Comparison of ENCODE assay signal across 20 cellular contexts in the genomic region with DNA sequence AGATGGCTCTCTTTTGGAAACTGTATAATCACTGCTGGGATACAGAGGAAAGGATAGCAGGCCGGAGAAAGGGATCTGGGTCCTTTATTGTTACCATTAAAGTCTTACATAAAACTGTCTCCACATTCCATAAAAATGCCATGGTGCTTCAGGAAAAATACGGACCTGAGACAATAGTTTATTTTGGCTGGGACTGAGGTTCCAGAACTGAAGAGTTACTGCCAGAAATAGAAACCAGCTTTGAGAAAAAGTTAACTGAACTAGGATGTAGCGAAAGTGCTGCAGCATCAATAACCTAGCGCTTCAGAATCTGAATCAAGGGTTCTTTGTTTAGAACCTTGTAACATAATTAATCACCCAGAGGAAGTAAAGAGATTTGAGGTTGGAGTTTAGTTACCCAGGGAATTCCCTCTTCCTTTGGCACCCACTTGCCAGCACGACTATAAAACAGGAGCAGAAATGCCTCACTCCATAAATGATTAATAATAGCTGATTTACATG. TPM values are rescaled to one million over a fixed set of nuclear protein-coding genes. Genes with fewer than 3 reads are reported as not detected.
DNase-seq lines count a peak whose midpoint lies in the region; ATAC-seq, FAIRE-seq and TF ChIP-seq lines count a peak whose summit lies in the region.
"Had no signal": no experiment of that assay in that cellular context is flagged by ENCODE, and none has a peak within 500 bp of the region (broad histone marks: within the 10 kb centered on the region; RNA-seq: fewer than 3 reads in every experiment).

No MANE protein-coding gene starts in this region.

- H3K36me3 ChIP-seq in astrocyte (ENCODE audit: insufficient read depth, low read length): no peaks in the 10 kb centered on the region
- H3K36me3 ChIP-seq: left lung had no signal

- DNase-seq in COLO829 (ENCODE audit: low spot score): peak; percentile 89
- peak; percentile 3 for DNase-seq in astrocyte (ENCODE audit: low read depth)
- peak; percentile 41 for DNase-seq in foreskin melanocyte
- DNase-seq in pons (ENCODE audit: low spot score): peak; percentile 28
- no peak for DNase-seq in GM12892 (ENCODE audit: insufficient read length)
- DNase-seq: activated B cell treated with CpG ODN at 0.5 μM for 24 hours; activated effector memory CD4-positive, alpha-beta T cell treated with anti-CD3 and anti-CD28 coated beads, Interleukin-2, amount 50 U/mL, for 16 hours; aorta; COR-L47; H9; left lung; NCI-H1436; T-helper 1 cell had no signal

- H3K9me3 ChIP-seq in astrocyte (ENCODE audit: insufficient read depth, low read depth, low read length): no peaks in the 10 kb centered on the region
- H3K9me3 ChIP-seq: left lung had no signal

- peak overlapping the region; percentile 35 for H3K4me2 ChIP-seq in astrocyte (ENCODE audit: low read length)

- H3K79me2 ChIP-seq in astrocyte (ENCODE audit: insufficient read depth, low read length): no peaks in the 10 kb centered on the region

- H4K20me1 ChIP-seq in astrocyte (ENCODE audit: insufficient read depth, low read length): no peaks in the 10 kb centered on the region

- no peak overlapping the region for H3K4me3 ChIP-seq in astrocyte (ENCODE audit: insufficient read depth, low read depth, low read length)
- H3K4me3 ChIP-seq: left lung had no signal

- no peak overlapping the region for H3K4me3 Mint-ChIP-seq in astrocyte (ENCODE audit: unreplicated experiment)
- H3K4me3 Mint-ChIP-seq: activated B cell treated with CpG ODN at 0.5 μM for 24 hours; H9; stimulated activated naive CD8-positive, alpha-beta T cell treated with anti-CD3 and anti-CD28 coated beads, Interleukin-15, Interleukin-2, amounts not matched to agents 100 ng/mL and 50 ng/mL, for 24 hours had no signal

- H3K27ac ChIP-seq in astrocyte (ENCODE audit: low read depth, low read length): no peak overlapping the region
- H3K27ac ChIP-seq: left lung had no signal

- H2AFZ ChIP-seq in astrocyte (ENCODE audit: low read depth, low read length): no peak overlapping the region

- no peak for FAIRE-seq in astrocyte (lab: Jason Lieb, UNC)
- FAIRE-seq in GM12892 (lab: Jason Lieb, UNC): no peak
- FAIRE-seq: GM12891 had no signal

- H3K4me1 Mint-ChIP-seq in astrocyte (ENCODE audit: low read depth, unreplicated experiment): no peaks in the 10 kb centered on the region
- H3K4me1 Mint-ChIP-seq: activated B cell treated with CpG ODN at 0.5 μM for 24 hours, H9 had no signal

- no peak for TF ChIP-seq CTCF in astrocyte (IDR thresholded peaks at IDR 0.05; ENCODE audit: insufficient read depth, low read depth, low read length)

- ATAC-seq in HG03097 (IDR thresholded peaks at IDR 0.05; ENCODE audit: low FRiP score, unreplicated experiment) (no peak), HG03135 (IDR thresholded peaks at IDR 0.05; ENCODE audit: unreplicated experiment) (no peak), HG03521 (IDR thresholded peaks at IDR 0.05; ENCODE audit: unreplicated experiment) (no peak)
- ATAC-seq: left lung had no signal

- no peak for TF ChIP-seq POLR2A in GM12892 (IDR thresholded peaks at IDR 0.05; ENCODE audit: low read depth, low read length)

- no peaks in the 10 kb centered on the region for H3K4me1 ChIP-seq in astrocyte (ENCODE audit: insufficient read depth, low read length)
- H3K4me1 ChIP-seq: left lung had no signal

- no peak overlapping the region for H3K9ac ChIP-seq in astrocyte (ENCODE audit: low read length)

- H3K27me3 Mint-ChIP-seq in astrocyte (ENCODE audit: low read depth, unreplicated experiment): no peaks in the 10 kb centered on the region
- H3K27me3 Mint-ChIP-seq: activated B cell treated with CpG ODN at 0.5 μM for 24 hours; progenitor cell of endocrine pancreas; stimulated activated naive CD8-positive, alpha-beta T cell treated with anti-CD3 and anti-CD28 coated beads, Interleukin-15, Interleukin-2, amounts not matched to agents 100 ng/mL and 50 ng/mL, for 24 hours had no signal

- H3K36me3 Mint-ChIP-seq in astrocyte (ENCODE audit: low read depth, unreplicated experiment): no peaks in the 10 kb centered on the region

- no peaks in the 10 kb centered on the region for H3K27me3 ChIP-seq in astrocyte (ENCODE audit: insufficient read depth, low read length)
- H3K27me3 ChIP-seq: left lung had no signal

- H3K9me3 Mint-ChIP-seq in astrocyte (ENCODE audit: unreplicated experiment): no peaks in the 10 kb centered on the region
- H3K9me3 Mint-ChIP-seq: activated B cell treated with CpG ODN at 0.5 μM for 24 hours; H9; stimulated activated naive CD8-positive, alpha-beta T cell treated with anti-CD3 and anti-CD28 coated beads, Interleukin-15, Interleukin-2, amounts not matched to agents 100 ng/mL and 50 ng/mL, for 24 hours had no signal

- no peak overlapping the region for H3K27ac Mint-ChIP-seq in astrocyte (ENCODE audit: unreplicated experiment)
- H3K27ac Mint-ChIP-seq: activated B cell treated with CpG ODN at 0.5 μM for 24 hours; H9; progenitor cell of endocrine pancreas; stimulated activated naive CD8-positive, alpha-beta T cell treated with anti-CD3 and anti-CD28 coated beads, Interleukin-15, Interleukin-2, amounts not matched to agents 100 ng/mL and 50 ng/mL, for 24 hours had no signal

RNA-seq across cellular contexts. Expression of gene MEOX2, which starts 38.0 kb away (rescaled TPM):
- not detected in 2 replicates for total RNA-seq in astrocyte
- not detected for polyA plus RNA-seq in GM12892 (2012; ENCODE audit: missing spikeins)
- total RNA-seq: activated B cell treated with CpG ODN at 0.5 μM for 24 hours, G401, H9, progenitor cell of endocrine pancreas had no signal
